In the genomic region with DNA sequence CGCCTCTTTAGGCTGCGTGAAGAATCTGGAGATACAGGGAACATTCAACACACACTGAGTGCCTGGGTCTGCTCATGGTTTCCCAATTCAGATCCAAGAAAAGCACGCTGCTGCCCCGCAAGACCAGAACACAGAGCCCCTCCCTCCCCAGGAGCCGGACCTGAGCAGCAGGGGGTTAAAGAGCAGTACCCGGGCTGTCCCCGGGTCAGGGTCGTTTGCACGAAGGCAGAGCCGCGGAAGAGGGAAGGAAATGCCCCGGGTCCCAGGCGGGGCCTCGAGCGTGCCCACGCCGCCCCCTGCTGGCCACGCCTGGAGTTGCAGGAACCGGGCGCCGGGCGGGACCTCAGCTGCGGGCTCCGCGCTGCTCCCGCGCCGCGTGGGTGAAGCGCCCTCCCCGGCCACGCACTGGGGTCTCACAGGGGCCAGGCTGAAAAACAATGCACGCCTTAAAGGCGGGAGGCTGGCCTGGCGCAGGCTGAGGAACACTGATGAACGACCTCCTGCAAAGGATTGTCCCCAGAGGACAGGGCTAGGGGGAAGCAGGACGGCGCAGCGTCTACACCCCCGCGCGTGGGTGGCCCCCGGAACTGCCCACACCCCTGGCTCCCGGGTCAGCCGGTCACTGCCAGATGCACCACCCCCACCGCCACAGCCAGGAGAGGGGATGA, we compare ENCODE assay signal across 8 cellular contexts. TPM values are rescaled to one million over a fixed set of nuclear protein-coding genes. Genes with fewer than 3 reads are reported as not detected.
DNase-seq lines count a peak whose midpoint lies in the region; ATAC-seq, FAIRE-seq and TF ChIP-seq lines count a peak whose summit lies in the region.

No MANE protein-coding gene starts in this region.

- TF ChIP-seq POLR2A in A549 (IDR thresholded peaks at IDR 0.05; ENCODE audit: low read length) (no peak), GM12891 (IDR thresholded peaks at IDR 0.05; ENCODE audit: low read depth, low read length) (no peak)

- no peak overlapping the region for H3K27ac Mint-ChIP-seq in central memory CD8-positive, alpha-beta T cell (ENCODE audit: low read depth)

- no peaks in the 10 kb centered on the region for H3K9me3 Mint-ChIP-seq in central memory CD8-positive, alpha-beta T cell

- FAIRE-seq in A549 (lab: Jason Lieb, UNC), result no peak
- FAIRE-seq in GM12891 (lab: Jason Lieb, UNC), result peak; percentile 80

- H3K4me1 ChIP-seq in A549, result peaks cover 13% of the 10 kb centered on the region

- H3K4me1 Mint-ChIP-seq in central memory CD8-positive, alpha-beta T cell, result peaks cover 5% of the 10 kb centered on the region

- CTCF ChIA-PET in A549 (lab: Yijun Ruan, JAX), result interaction anchor here (0.6 to 3.7 kb wide), 67 partner anchors 8 to 1301 kb away, joined by 3 to 28 read pairs (median 4); a partner anchor contains a TSS

- H3K9me3 ChIP-seq in A549, result peaks cover 10% of the 10 kb centered on the region; the same call in 2 of the 3 replicates

- H3K27ac ChIP-seq in A549, result peak overlapping the region; percentile 78 to 94

- TF ChIP-seq EP300 in A549 (IDR thresholded peaks at IDR 0.05), result no peak

- under 1% methylated on average over 25 of the region's 46 CpGs for WGBS in A549 (ENCODE audit: missing lambda C conversion rate)

- peak; percentile 91 to 99 for TF ChIP-seq RAD21 in A549 (conservative IDR thresholded peaks at IDR 0.05 in 1 of 2, IDR thresholded peaks at IDR 0.05 in 1 of 2)

- intact Hi-C loops in left colon (cut with DNase I, micrococcal nuclease), result loop anchor here in 1 of 2 donors (10.0 kb wide), 1 partner anchor 535 kb away; no protein-coding TSS in a partner anchor

- H3K4me3 ChIP-seq in A549, result peak overlapping the region; percentile 42

- peak; percentile 48 for DNase-seq in A549 (ENCODE audit: low read depth in 1 of 2, low spot score in 1 of 2)
- peak; percentile 81 for DNase-seq in GM12891 (ENCODE audit: insufficient read length, low spot score)
- DNase-seq in NCI-H1092 (lab: John Stamatoyannopoulos, UW), result peak; percentile 2
- peak; percentile 54 to 62 for DNase-seq in activated CD4-positive, alpha-beta T cell treated with anti-CD3 and anti-CD28 coated beads for 24 hours (ENCODE audit: low read depth in 2 of 2)
- DNase-seq in central memory CD8-positive, alpha-beta T cell (ENCODE audit: low spot score in 2 of 2), result peak; percentile 41 to 66
- peak in 1 of 2 donors; percentile 65 for DNase-seq in left colon
- peak; percentile 44 for DNase-seq in stimulated activated CD4-positive, alpha-beta T cell treated with anti-CD3 and anti-CD28 coated beads, Interleukin-2, amount 100 ng/mL, for 4 hours (ENCODE audit: low read depth)

- peaks cover 54% of the 10 kb centered on the region for H3K27me3 Mint-ChIP-seq in central memory CD8-positive, alpha-beta T cell

- H3K4me2 ChIP-seq in A549, result peak overlapping the region; percentile 90

- POLR2A ChIA-PET in A549 (lab: Yijun Ruan, JAX), result interaction anchor here (1.0 to 1.8 kb wide), 2 partner anchors 470 to 557 kb away, joined by 3 to 6 read pairs; a partner anchor contains a TSS

- peak; percentile 89 to 95 for ATAC-seq in A549
- ATAC-seq in central memory CD8-positive, alpha-beta T cell (replicated peaks; ENCODE audit: extremely low read depth, poor library complexity, severe bottlenecking), result peak; percentile 70
- ATAC-seq in left colon, result peak; percentile 91
- ATAC-seq in HG02870 (IDR thresholded peaks at IDR 0.05; ENCODE audit: unreplicated experiment), result no peak

- TF ChIP-seq CTCF in A549 (IDR thresholded peaks at IDR 0.05), result peak; percentile 97

- H3K36me3 Mint-ChIP-seq in central memory CD8-positive, alpha-beta T cell (ENCODE audit: insufficient read depth), result peaks cover 3% of the 10 kb centered on the region

- H3K4me3 Mint-ChIP-seq in central memory CD8-positive, alpha-beta T cell, result peak overlapping the region; percentile 58

TF ChIP-seq in A549, 52 proteins besides CTCF, POLR2A, EP300 and RAD21 (continues in another document):
- TF ChIP-seq NFE2L2 (conservative IDR thresholded peaks at IDR 0.05; ENCODE audit: low read length) (no peak), JUNB (IDR thresholded peaks at IDR 0.05) (no peak), BHLHE40 (IDR thresholded peaks at IDR 0.05; ENCODE audit: low read depth, low read length) (no peak), ZNF302 (CRISPR knock-in tag; IDR thresholded peaks at IDR 0.05) (no peak), MYC (IDR thresholded peaks at IDR 0.05; ENCODE audit: borderline replicate concordance, low read length) (peak; percentile 48; the same call in 1 of the 2 replicates), HDAC2 (IDR thresholded peaks at IDR 0.05) (no peak), PHF8 (IDR thresholded peaks at IDR 0.05; ENCODE audit: borderline replicate concordance, low read depth) (no peak), JUN (IDR thresholded peaks at IDR 0.05) (0 out of 5 replicates have a peak, but pooled peaks of 1 of the 2 experiments have one; percentile 48), EHF (CRISPR knock-in tag; IDR thresholded peaks at IDR 0.05) (no peak), SMC3 (IDR thresholded peaks at IDR 0.05) (peak; percentile 96), ZFP36 (IDR thresholded peaks at IDR 0.05; ENCODE audit: borderline replicate concordance, partially characterized antibody) (no peak), HOXB13 (CRISPR knock-in tag; IDR thresholded peaks at IDR 0.05; ENCODE audit: low read depth) (no peak)
- TF ChIP-seq, protein P1, sequence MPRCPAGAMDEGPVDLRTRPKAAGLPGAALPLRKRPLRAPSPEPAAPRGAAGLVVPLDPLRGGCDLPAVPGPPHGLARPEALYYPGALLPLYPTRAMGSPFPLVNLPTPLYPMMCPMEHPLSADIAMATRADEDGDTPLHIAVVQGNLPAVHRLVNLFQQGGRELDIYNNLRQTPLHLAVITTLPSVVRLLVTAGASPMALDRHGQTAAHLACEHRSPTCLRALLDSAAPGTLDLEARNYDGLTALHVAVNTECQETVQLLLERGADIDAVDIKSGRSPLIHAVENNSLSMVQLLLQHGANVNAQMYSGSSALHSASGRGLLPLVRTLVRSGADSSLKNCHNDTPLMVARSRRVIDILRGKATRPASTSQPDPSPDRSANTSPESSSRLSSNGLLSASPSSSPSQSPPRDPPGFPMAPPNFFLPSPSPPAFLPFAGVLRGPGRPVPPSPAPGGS (IDR thresholded peaks at IDR 0.05), result no peak
- TF ChIP-seq, protein P2, sequence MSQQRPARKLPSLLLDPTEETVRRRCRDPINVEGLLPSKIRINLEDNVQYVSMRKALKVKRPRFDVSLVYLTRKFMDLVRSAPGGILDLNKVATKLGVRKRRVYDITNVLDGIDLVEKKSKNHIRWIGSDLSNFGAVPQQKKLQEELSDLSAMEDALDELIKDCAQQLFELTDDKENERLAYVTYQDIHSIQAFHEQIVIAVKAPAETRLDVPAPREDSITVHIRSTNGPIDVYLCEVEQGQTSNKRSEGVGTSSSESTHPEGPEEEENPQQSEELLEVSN (IDR thresholded peaks at IDR 0.05; ENCODE audit: borderline replicate concordance, low read depth), result peak; percentile 54

TF ChIP-seq in GM12891, 5 proteins besides CTCF, POLR2A, EP300 and RAD21:
- TF ChIP-seq POLR2AphosphoS5 (IDR thresholded peaks at IDR 0.05; ENCODE audit: low read depth, low read length), result no peak
- TF ChIP-seq TAF1 (IDR thresholded peaks at IDR 0.05; ENCODE audit: low read depth, low read length), result no peak
- no peak for TF ChIP-seq SPI1 (IDR thresholded peaks at IDR 0.05; ENCODE audit: low read depth, low read length)
- TF ChIP-seq PAX5 (IDR thresholded peaks at IDR 0.05; ENCODE audit: insufficient read depth, low read length, severe bottlenecking), result no peak
- TF ChIP-seq POU2F2 (IDR thresholded peaks at IDR 0.05; ENCODE audit: low read depth, low read length), result no peak
TF ChIP-seq in GM12891: peak in this region for 0.

RNA-seq across cellular contexts. Expression of a gene that starts 48.9 kb away (rescaled TPM):
- polyA plus RNA-seq in A549 (2011; rRNA removed) (not detected in 2 replicates), A549 (2017; fragmentation: RNase III; extraction: RNeasy Plus Mini Kit Qiagen cat#74134 plus additional on column Dnase treatment) (not detected in 3 replicates)
- not detected in 2 replicates for polyA plus RNA-seq in A549 (2012; cell fraction: cytosol; rRNA removed)
- polyA plus RNA-seq in A549 (2012; cell fraction: nucleus; rRNA removed), result not detected in 2 replicates
- polyA minus RNA-seq in A549 (2011; rRNA and poly(A)+ RNA removed), result not detected in 2 replicates
- not detected for polyA plus RNA-seq in GM12891 (2012; ENCODE audit: low read depth, missing spikeins)
- not detected for total RNA-seq in left colon
